Comparison of ENCODE assay signal across 13 cellular contexts in the genomic region with DNA sequence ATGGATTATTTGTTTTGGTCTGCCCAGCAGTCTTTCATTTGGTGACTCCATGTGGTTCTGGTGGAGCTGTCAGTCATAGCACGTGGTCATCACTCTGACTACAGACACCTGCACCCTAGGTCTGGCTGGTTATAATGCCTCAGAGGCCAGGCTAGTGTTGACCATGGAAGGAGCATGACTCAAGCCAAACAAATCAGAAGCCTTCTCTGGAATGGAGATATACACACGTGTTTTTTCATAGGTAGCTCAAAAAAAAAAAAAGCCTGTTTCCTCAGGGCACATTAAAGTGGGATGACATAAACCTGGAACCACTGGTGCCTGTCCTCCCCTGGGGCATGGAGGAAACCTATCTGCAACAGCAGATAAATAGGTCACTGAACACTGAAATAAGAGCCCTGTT. TPM values are rescaled to one million over a fixed set of nuclear protein-coding genes. Genes with fewer than 3 reads are reported as not detected.
A peak's percentile ranks its signal among the peaks of the same experiment; 100 is the strongest.
DNase-seq lines count a peak whose midpoint lies in the region; ATAC-seq, FAIRE-seq and TF ChIP-seq lines count a peak whose summit lies in the region.
"Had no signal": no experiment of that assay in that cellular context is flagged by ENCODE, and none has a peak within 500 bp of the region (broad histone marks: within the 10 kb centered on the region; RNA-seq: fewer than 3 reads in every experiment).

No MANE protein-coding gene starts in this region.

- POLR2A ChIA-PET in H1 (lab: Charles Lee; ENCODE audit: partially characterized antibody): interaction anchor here (1.3 kb wide), 1 partner anchor 13 kb away, joined by 3 read pairs; no protein-coding TSS in a partner anchor

- H3K18ac ChIP-seq in H1 (ENCODE audit: extremely low read depth, low read length): no peak overlapping the region

- DNase-seq in activated CD8-positive, alpha-beta memory T cell treated with anti-CD3 and anti-CD28 coated beads, Interleukin-2, amount 50 U/mL, for 48 hours: peak; percentile 6
- no peak for DNase-seq in activated CD8-positive, alpha-beta memory T cell treated with anti-CD3 and anti-CD28 coated beads, Interleukin-2, amount 50 U/mL, for 4 hours
- DNase-seq in H1 (ENCODE audit: low read depth in 1 of 2, low spot score in 2 of 2): no peak
- DNase-seq in upper lobe of right lung: no peak
- DNase-seq: NCI-H1105 treated with DMSO at 0.1 percent for 48 hours; stimulated activated naive B cell treated with anti-CD40 and anti-IgM and Interleukin-4, amounts not matched to agents 10 μg/mL and 1 μg/mL and 100 μg/mL, for 72 hours; T1000 had no signal

- peak; percentile 29 for ATAC-seq in upper lobe of right lung
- no peak for ATAC-seq in GM21576 (IDR thresholded peaks at IDR 0.05; ENCODE audit: unreplicated experiment)
- no peak for ATAC-seq in GM21526 (IDR thresholded peaks at IDR 0.05; ENCODE audit: low FRiP score, unreplicated experiment)
- ATAC-seq: stimulated activated naive B cell treated with anti-CD40 and anti-IgM and Interleukin-4, amounts not matched to agents 10 μg/mL and 1 μg/mL and 100 μg/mL, for 72 hours had no signal

- H3K79me2 ChIP-seq in H1 (ENCODE audit: control insufficient read depth in 1 of 2, insufficient read depth in 2 of 2, low read length in 2 of 2): no peaks in the 10 kb centered on the region

- H3K27ac ChIP-seq in H1 (ENCODE audit: low read depth, low read length) (no peak overlapping the region), upper lobe of right lung (no peak overlapping the region)

- 94% methylated on average over 2 of the region's 2 CpGs; no CpG with 5 or more reads in 1 of the 2 experiments for WGBS in H1 (ENCODE audit: extremely low coverage in 1 of 2, insufficient coverage in 1 of 2, insufficient read length in 1 of 2, insufficient replicate concordance in 2 of 2, low coverage in 1 of 2, low lambda C conversion rate in 2 of 2, missing lambda C conversion rate in 1 of 2), 2 experiments

- H3K23ac ChIP-seq in H1 (ENCODE audit: insufficient read length): no peak overlapping the region

- CTCF ChIA-PET in H1 (lab: Charles Lee; ENCODE audit: partially characterized antibody): interaction anchor here (0.5 to 5.6 kb wide), 4 partner anchors 45 to 601 kb away, joined by 3 to 27 read pairs (median 4); no protein-coding TSS in a partner anchor

- 0 out of 2 replicates have a peak, but pooled peaks cover 1% of the 10 kb centered on the region for H3K23me2 ChIP-seq in H1 (ENCODE audit: low read depth, low read length)

- no peak overlapping the region for H3K56ac ChIP-seq in H1 (replicated peaks; ENCODE audit: insufficient read length, low read depth, low read length)

- TF ChIP-seq EP300 in H1 (IDR thresholded peaks at IDR 0.05; ENCODE audit: borderline replicate concordance in 1 of 2, low read depth in 2 of 2, low read length in 2 of 2): no peak

- TF ChIP-seq POLR2A in H1 (IDR thresholded peaks at IDR 0.05; ENCODE audit: control extremely low read depth in 1 of 2, low read depth in 2 of 2, low read length in 2 of 2): no peak

- TF ChIP-seq CTCF in H1 (IDR thresholded peaks at IDR 0.05; ENCODE audit: control extremely low read depth in 1 of 3, insufficient read depth in 1 of 3, low read depth in 1 of 3, low read length in 3 of 3): no peak
- TF ChIP-seq CTCF in upper lobe of right lung (IDR thresholded peaks at IDR 0.05): no peak

- no peak overlapping the region for H3K9ac ChIP-seq in H1 (replicated peaks in 1 of 4; ENCODE audit: extremely low read depth in 1 of 4, low read depth in 3 of 4, low read length in 3 of 4)

- H3K27me3 ChIP-seq in H1 (replicated peaks in 1 of 4; ENCODE audit: control insufficient read depth in 3 of 4, extremely low read depth in 1 of 4, insufficient read depth in 3 of 4, low read length in 3 of 4): no peaks in the 10 kb centered on the region
- H3K27me3 ChIP-seq in upper lobe of right lung: no peaks in the 10 kb centered on the region

- H4K91ac ChIP-seq in H1 (replicated peaks; ENCODE audit: insufficient read length, low read length): no peak overlapping the region

- no peak overlapping the region for H2AK5ac ChIP-seq in H1 (ENCODE audit: low read depth, low read length)

- no peak overlapping the region for H2BK20ac ChIP-seq in H1 (ENCODE audit: low read length)

- no peak overlapping the region for H3K4me2 ChIP-seq in H1 (ENCODE audit: insufficient read depth in 1 of 2, low read depth in 2 of 2, low read length in 2 of 2)

- H4K20me1 ChIP-seq in H1 (replicated peaks in 1 of 2; ENCODE audit: control insufficient read depth in 1 of 2, insufficient read depth in 2 of 2, low read length in 2 of 2): no peaks in the 10 kb centered on the region

- H3K4me1 ChIP-seq in H1 (replicated peaks in 1 of 4; ENCODE audit: control insufficient read depth in 3 of 4, insufficient read depth in 4 of 4, low read length in 3 of 4) (peaks cover 0 to 3% (median under 1%) of the 10 kb centered on the region in 4 experiments; a peak in 5 of 7 replicates), upper lobe of right lung (no peaks in the 10 kb centered on the region)

- H2BK12ac ChIP-seq in H1 (ENCODE audit: low read depth, low read length): 0 out of 2 replicates have a peak overlapping the region, but pooled peaks have one; percentile 9

- H3K79me1 ChIP-seq in H1 (ENCODE audit: low read depth, low read length): no peaks in the 10 kb centered on the region

- no peak overlapping the region for H4K8ac ChIP-seq in H1 (ENCODE audit: extremely low read depth, insufficient read depth, low read length)

- H3K36me3 ChIP-seq in H1 (ENCODE audit: control insufficient read depth in 2 of 4, insufficient read depth in 4 of 4, low read length in 3 of 4) (no peaks in the 10 kb centered on the region), upper lobe of right lung (peaks cover 3% of the 10 kb centered on the region)

- no peak overlapping the region for H3K14ac ChIP-seq in H1 (ENCODE audit: insufficient read length)

- H3K9me3 ChIP-seq in H1 (ENCODE audit: insufficient read depth in 2 of 2, low read depth in 1 of 2, low read length in 1 of 2) (no peaks in the 10 kb centered on the region), upper lobe of right lung (no peaks in the 10 kb centered on the region)

- no peak for TF ChIP-seq RAD21 in H1 (IDR thresholded peaks at IDR 0.05 in 1 of 2, conservative IDR thresholded peaks at IDR 0.05 in 1 of 2; ENCODE audit: low read depth in 2 of 2, low read length in 2 of 2)

- no peak for FAIRE-seq in H1 (lab: Jason Lieb, UNC)

- H2BK15ac ChIP-seq in H1 (ENCODE audit: low read length): no peak overlapping the region

- H3K4me3 ChIP-seq in H1 (ENCODE audit: extremely low read depth in 1 of 4, insufficient read depth in 2 of 4, low read depth in 3 of 4, low read length in 4 of 4) (no peak overlapping the region), upper lobe of right lung (no peak overlapping the region)

- no peak overlapping the region for H2BK5ac ChIP-seq in H1 (ENCODE audit: low read depth, low read length)

- H2BK120ac ChIP-seq in H1 (replicated peaks; ENCODE audit: low read depth, low read length): no peak overlapping the region

- H3K4ac ChIP-seq in H1 (replicated peaks; ENCODE audit: insufficient read length, low read depth, low read length): no peak overlapping the region

- no peak overlapping the region for H4K5ac ChIP-seq in H1 (ENCODE audit: insufficient read length, low read depth, low read length)

- H2AFZ ChIP-seq in H1 (ENCODE audit: low read length): no peak overlapping the region

- intact Hi-C loops in upper lobe of right lung (cut with DNase I): no loop called here

RNA-seq across cellular contexts. Expression of a gene that starts 8.1 kb away (rescaled TPM):
- 109 and 117 TPM in 2 replicates for total RNA-seq in H1 (2021; fragmentation: NEBNext Ultra II Directional; extraction: Animal tissue kit (Norgen Biotek cat#: 25700))
- polyA plus RNA-seq in H1 (2011; rRNA removed): 170 and 190 TPM in 2 replicates
- 183 TPM for polyA plus RNA-seq in H1 (2011; cell fraction: cytosol; rRNA removed)
- 136 TPM for polyA plus RNA-seq in H1 (2011; cell fraction: nucleus; rRNA removed)
- polyA plus RNA-seq in H1 (2012, experiment 1 of 2): 113 to 153 TPM (median 133 TPM) in 4 replicates
- 50.1 TPM for polyA plus RNA-seq in H1 (2012, experiment 2 of 2)
- 82.7 TPM for polyA plus RNA-seq in H1 (2013, experiment 1 of 2)
- polyA plus RNA-seq in H1 (2013, experiment 2 of 2): 87.6 TPM
- polyA minus RNA-seq in H1 (2011; rRNA and poly(A)+ RNA removed): 117 and 161 TPM in 2 replicates
- 65.9 TPM for polyA minus RNA-seq in H1 (2011; cell fraction: cytosol; rRNA and poly(A)+ RNA removed)
- 49.6 TPM for polyA minus RNA-seq in H1 (2011; cell fraction: nucleus; rRNA and poly(A)+ RNA removed)
- 70.3 TPM for total RNA-seq in upper lobe of right lung

RNA-seq across cellular contexts. Expression of a gene that starts 48.9 kb away (rescaled TPM):
- 22.2 and 24.5 TPM in 2 replicates for total RNA-seq in H1 (2021; fragmentation: NEBNext Ultra II Directional; extraction: Animal tissue kit (Norgen Biotek cat#: 25700))
- polyA plus RNA-seq in H1 (2011; rRNA removed): 6.1 and 7.8 TPM in 2 replicates
- polyA plus RNA-seq in H1 (2011; cell fraction: cytosol; rRNA removed): 6.6 TPM
- 4.3 TPM for polyA plus RNA-seq in H1 (2011; cell fraction: nucleus; rRNA removed)
- 7.5 to 9.7 TPM (median 8.4 TPM) in 4 replicates for polyA plus RNA-seq in H1 (2012, experiment 1 of 2)
- 5.2 TPM for polyA plus RNA-seq in H1 (2012, experiment 2 of 2)
- 9.3 TPM for polyA plus RNA-seq in H1 (2013, experiment 1 of 2)
- 10.2 TPM for polyA plus RNA-seq in H1 (2013, experiment 2 of 2)
- polyA minus RNA-seq in H1 (2011; rRNA and poly(A)+ RNA removed): 16.2 and 20.4 TPM in 2 replicates
- polyA minus RNA-seq in H1 (2011; cell fraction: cytosol; rRNA and poly(A)+ RNA removed): 10.1 TPM
- 9.7 TPM for polyA minus RNA-seq in H1 (2011; cell fraction: nucleus; rRNA and poly(A)+ RNA removed)
- 78.6 TPM for total RNA-seq in upper lobe of right lung

RNA-seq across cellular contexts. Expression of a gene that starts 59.0 kb away (rescaled TPM):
- total RNA-seq in H1 (2021; fragmentation: NEBNext Ultra II Directional; extraction: Animal tissue kit (Norgen Biotek cat#: 25700)): 198 and 203 TPM in 2 replicates
- 160 and 162 TPM in 2 replicates for polyA plus RNA-seq in H1 (2011; rRNA removed)
- polyA plus RNA-seq in H1 (2011; cell fraction: cytosol; rRNA removed): 108 TPM
- 115 TPM for polyA plus RNA-seq in H1 (2011; cell fraction: nucleus; rRNA removed)
- polyA plus RNA-seq in H1 (2012, experiment 1 of 2): 142 to 169 TPM (median 158 TPM) in 4 replicates
- 141 TPM for polyA plus RNA-seq in H1 (2012, experiment 2 of 2)
- polyA plus RNA-seq in H1 (2013, experiment 1 of 2): 325 TPM
- 380 TPM for polyA plus RNA-seq in H1 (2013, experiment 2 of 2)
- 167 and 189 TPM in 2 replicates for polyA minus RNA-seq in H1 (2011; rRNA and poly(A)+ RNA removed)
- 178 TPM for polyA minus RNA-seq in H1 (2011; cell fraction: cytosol; rRNA and poly(A)+ RNA removed)
- 83.7 TPM for polyA minus RNA-seq in H1 (2011; cell fraction: nucleus; rRNA and poly(A)+ RNA removed)
- 116 TPM for total RNA-seq in upper lobe of right lung

RNA-seq across cellular contexts. Expression of a gene that starts 59.1 kb away (rescaled TPM):
- 0.61 TPM in 1 of 2 replicates, not detected in the other for total RNA-seq in H1 (2021; fragmentation: NEBNext Ultra II Directional; extraction: Animal tissue kit (Norgen Biotek cat#: 25700))
- 0.39 and 0.42 TPM in 2 replicates for polyA plus RNA-seq in H1 (2011; rRNA removed)
- polyA plus RNA-seq in H1 (2011; cell fraction: cytosol; rRNA removed): 0.36 TPM
- 0.64 TPM for polyA plus RNA-seq in H1 (2011; cell fraction: nucleus; rRNA removed)
- 0.28 to 0.50 TPM in 2 of 4 replicates, not detected in the others for polyA plus RNA-seq in H1 (2012, experiment 1 of 2)
- not detected for polyA plus RNA-seq in H1 (2012, experiment 2 of 2)
- 0.10 TPM for polyA plus RNA-seq in H1 (2013, experiment 1 of 2)
- 0.26 TPM for polyA plus RNA-seq in H1 (2013, experiment 2 of 2)
- polyA minus RNA-seq in H1 (2011; rRNA and poly(A)+ RNA removed): not detected in 2 replicates
- polyA minus RNA-seq in H1 (2011; cell fraction: cytosol; rRNA and poly(A)+ RNA removed): not detected
- polyA minus RNA-seq in H1 (2011; cell fraction: nucleus; rRNA and poly(A)+ RNA removed): not detected
- total RNA-seq in upper lobe of right lung: 4.2 TPM
- total RNA-seq: lung microvascular endothelial cell, OCI-LY7, osteoblast had no signal
- polyA plus RNA-seq: AG04450 had no signal
